ENCODE assay signal across 19 cellular contexts in genomic region chr3:62361261-62361660, GRCh38. TPM values are rescaled to one million over a fixed set of nuclear protein-coding genes. Genes with fewer than 3 reads are reported as not detected.
DNase-seq lines count a peak whose midpoint lies in the region; ATAC-seq and TF ChIP-seq lines count a peak whose summit lies in the region.
"Had no signal": no experiment of that assay in that cellular context is flagged by ENCODE, and none has a peak within 500 bp of the region (broad histone marks: within the 10 kb centered on the region; RNA-seq: fewer than 3 reads in every experiment).

No MANE protein-coding gene starts in this region.

- no peaks in the 10 kb centered on the region for H3K36me3 ChIP-seq in MM.1S (replicated peaks; ENCODE audit: insufficient read depth, low read length)
- no peaks in the 10 kb centered on the region for H3K36me3 ChIP-seq in smooth muscle cell (ENCODE audit: low read depth)
- no peaks in the 10 kb centered on the region for H3K36me3 ChIP-seq in naive thymus-derived CD4-positive, alpha-beta T cell (ENCODE audit: control insufficient read depth in 2 of 3, insufficient read depth in 3 of 3, low read length in 3 of 3)
- H3K36me3 ChIP-seq: suprapubic skin had no signal

- H4K20me1 ChIP-seq in MM.1S (ENCODE audit: insufficient read depth, low read length) (no peaks in the 10 kb centered on the region), smooth muscle cell (ENCODE audit: low read depth) (no peaks in the 10 kb centered on the region)

- no peaks in the 10 kb centered on the region for H3K27me3 ChIP-seq in MM.1S (replicated peaks; ENCODE audit: insufficient read depth, low read length)
- H3K27me3 ChIP-seq in smooth muscle cell (ENCODE audit: low read depth), result peaks cover 94% of the 10 kb centered on the region
- H3K27me3 ChIP-seq in naive thymus-derived CD4-positive, alpha-beta T cell (ENCODE audit: control insufficient read depth in 2 of 2, insufficient read depth in 2 of 2, low read length in 2 of 2), result no peaks in the 10 kb centered on the region

- no peak overlapping the region for H3K27ac Mint-ChIP-seq in naive thymus-derived CD4-positive, alpha-beta T cell
- H3K27ac Mint-ChIP-seq in nephron progenitor cell (no peak overlapping the region), endothelial cell (ENCODE audit: unreplicated experiment) (no peak overlapping the region)
- H3K27ac Mint-ChIP-seq: T-helper 17 cell had no signal

- H3K9me3 Mint-ChIP-seq in naive thymus-derived CD4-positive, alpha-beta T cell, result peaks cover 0 to 12% (median 4%) of the 10 kb centered on the region in 11 donors
- no peaks in the 10 kb centered on the region for H3K9me3 Mint-ChIP-seq in nephron progenitor cell
- H3K9me3 Mint-ChIP-seq in endothelial cell (ENCODE audit: unreplicated experiment), result no peaks in the 10 kb centered on the region

- H3K27ac ChIP-seq in MM.1S (ENCODE audit: low read length), result no peak overlapping the region
- no peak overlapping the region for H3K27ac ChIP-seq in smooth muscle cell (ENCODE audit: low read depth)
- no peak overlapping the region for H3K27ac ChIP-seq in naive thymus-derived CD4-positive, alpha-beta T cell (ENCODE audit: low read depth, low read length)
- H3K27ac ChIP-seq: suprapubic skin had no signal

- H2AFZ ChIP-seq in MM.1S (ENCODE audit: low read length) (no peak overlapping the region), smooth muscle cell (ENCODE audit: low read depth) (no peak overlapping the region)

- no peaks in the 10 kb centered on the region for H3K36me3 Mint-ChIP-seq in naive thymus-derived CD4-positive, alpha-beta T cell
- H3K36me3 Mint-ChIP-seq in nephron progenitor cell (ENCODE audit: low read depth) (no peaks in the 10 kb centered on the region), endothelial cell (ENCODE audit: low read depth, unreplicated experiment) (no peaks in the 10 kb centered on the region)

- POLR2A ChIA-PET in naive thymus-derived CD4-positive, alpha-beta T cell (lab: Charles Lee), result no interaction called here

- H3F3A ChIP-seq in MM.1S (ENCODE audit: insufficient read depth, low read length) (no peaks in the 10 kb centered on the region), smooth muscle cell (ENCODE audit: low read depth) (no peaks in the 10 kb centered on the region)

- peak; percentile 27 for DNase-seq in MM.1S
- no peak for DNase-seq in smooth muscle cell (lab: John Stamatoyannopoulos, UW; ENCODE audit: unreplicated experiment)
- no peak for DNase-seq in naive thymus-derived CD4-positive, alpha-beta T cell
- no peak for DNase-seq in nephron progenitor cell
- DNase-seq in endothelial cell (ENCODE audit: low spot score), result no peak
- DNase-seq: activated naive CD4-positive, alpha-beta T cell treated with anti-CD3 and anti-CD28 coated beads, Interleukin-2, amount 50 U/mL, for 16 hours; DMS153; effector CD8-positive, alpha-beta T cell; left ventricle myocardium superior; NCI-H2029 treated with DMSO at 0.1 percent for 48 hours; stimulated activated CD4-positive, alpha-beta T cell treated with anti-CD3 and anti-CD28 coated beads, Interleukin-15, amount 100 ng/mL, for 24 hours; T-helper 17 cell had no signal

- CTCF ChIA-PET in naive thymus-derived CD4-positive, alpha-beta T cell (lab: Charles Lee), result no interaction called here

- H3K9me3 ChIP-seq in MM.1S (replicated peaks; ENCODE audit: insufficient read depth, low read length), result no peaks in the 10 kb centered on the region
- H3K9me3 ChIP-seq in smooth muscle cell (replicated peaks; ENCODE audit: low read depth), result no peaks in the 10 kb centered on the region
- no peaks in the 10 kb centered on the region for H3K9me3 ChIP-seq in naive thymus-derived CD4-positive, alpha-beta T cell (ENCODE audit: control insufficient read depth in 2 of 3, low read length in 3 of 3)
- H3K9me3 ChIP-seq: suprapubic skin had no signal

- H3K4me2 ChIP-seq in MM.1S (ENCODE audit: low read depth, low read length) (no peak overlapping the region), smooth muscle cell (no peak overlapping the region)

- H3K27me3 Mint-ChIP-seq in naive thymus-derived CD4-positive, alpha-beta T cell, result peaks cover 13 to 39% (median 29%) of the 10 kb centered on the region in 5 donors
- H3K27me3 Mint-ChIP-seq in nephron progenitor cell (ENCODE audit: low read depth, poor library complexity), result peaks cover 39% of the 10 kb centered on the region
- H3K27me3 Mint-ChIP-seq in endothelial cell (ENCODE audit: unreplicated experiment), result peaks cover 3% of the 10 kb centered on the region

- intact Hi-C loops in naive thymus-derived CD4-positive, alpha-beta T cell (cut with micrococcal nuclease), result no loop called here

- H3K4me3 ChIP-seq in MM.1S (ENCODE audit: low read length) (no peak overlapping the region), smooth muscle cell (no peak overlapping the region)
- no peak overlapping the region for H3K4me3 ChIP-seq in naive thymus-derived CD4-positive, alpha-beta T cell (ENCODE audit: low read length)
- H3K4me3 ChIP-seq: suprapubic skin had no signal

- ATAC-seq in GM18858 (IDR thresholded peaks at IDR 0.05; ENCODE audit: unreplicated experiment) (peak; percentile 74), GM21381 (IDR thresholded peaks at IDR 0.05; ENCODE audit: unreplicated experiment) (peak; percentile 92), HG03097 (IDR thresholded peaks at IDR 0.05; ENCODE audit: low FRiP score, unreplicated experiment) (peak; percentile 97)
- ATAC-seq in naive thymus-derived CD4-positive, alpha-beta T cell, result no peak
- ATAC-seq: activated CD4-positive, CD25-positive, alpha-beta regulatory T cell treated with anti-CD3 and anti-CD28 coated beads, Interleukin-2, amount 50 U/mL, for 24 hours; left ventricle myocardium superior; T-helper 17 cell had no signal

- TF ChIP-seq CTCF in MM.1S (IDR thresholded peaks at IDR 0.05; ENCODE audit: low read length) (no peak), smooth muscle cell (IDR thresholded peaks at IDR 0.05; ENCODE audit: borderline replicate concordance, insufficient read depth, poor library complexity, severe bottlenecking) (no peak), nephron progenitor cell (IDR thresholded peaks at IDR 0.05) (no peak), endothelial cell (IDR thresholded peaks at IDR 0.05; ENCODE audit: unreplicated experiment) (no peak)

- H3K9me2 ChIP-seq in MM.1S (replicated peaks; ENCODE audit: insufficient read depth, low read length), result no peaks in the 10 kb centered on the region

- H3K4me1 Mint-ChIP-seq in naive thymus-derived CD4-positive, alpha-beta T cell, result peaks cover 0 to 6% (median 0%) of the 10 kb centered on the region in 7 donors
- H3K4me1 Mint-ChIP-seq in nephron progenitor cell (no peaks in the 10 kb centered on the region), endothelial cell (ENCODE audit: unreplicated experiment) (peaks cover 6% of the 10 kb centered on the region)
- H3K4me1 Mint-ChIP-seq: T-helper 17 cell had no signal

- H3K79me2 ChIP-seq in MM.1S (ENCODE audit: low read length), result no peaks in the 10 kb centered on the region
- H3K79me2 ChIP-seq in smooth muscle cell (ENCODE audit: low read depth), result no peaks in the 10 kb centered on the region

- H3K4me3 Mint-ChIP-seq in naive thymus-derived CD4-positive, alpha-beta T cell, result no peak overlapping the region
- no peak overlapping the region for H3K4me3 Mint-ChIP-seq in nephron progenitor cell
- no peak overlapping the region for H3K4me3 Mint-ChIP-seq in endothelial cell (ENCODE audit: unreplicated experiment)
- H3K4me3 Mint-ChIP-seq: T-helper 17 cell had no signal

- H3K9ac ChIP-seq in MM.1S (ENCODE audit: low read length) (no peak overlapping the region), smooth muscle cell (ENCODE audit: low read depth) (no peak overlapping the region)

- H3K4me1 ChIP-seq in MM.1S (ENCODE audit: low read length) (0 out of 2 replicates have a peak, but pooled peaks cover 3% of the 10 kb centered on the region), smooth muscle cell (ENCODE audit: low read depth) (peaks cover 12% of the 10 kb centered on the region)
- H3K4me1 ChIP-seq in naive thymus-derived CD4-positive, alpha-beta T cell (ENCODE audit: control insufficient read depth in 2 of 2, insufficient read depth in 2 of 2, low read length in 2 of 2), result no peaks in the 10 kb centered on the region
- H3K4me1 ChIP-seq: suprapubic skin had no signal

- 89% methylated on average over 3 of the region's 3 CpGs for WGBS in smooth muscle cell (ENCODE audit: low lambda C conversion rate)

RNA-seq across cellular contexts. Expression of gene FEZF2, which starts 12.1 kb away (rescaled TPM):
- not detected in 2 replicates for total RNA-seq in smooth muscle cell
- not detected in 2 replicates for polyA plus RNA-seq in smooth muscle cell
- total RNA-seq in naive thymus-derived CD4-positive, alpha-beta T cell, result not detected
- polyA plus RNA-seq in naive thymus-derived CD4-positive, alpha-beta T cell, result not detected
- total RNA-seq in endothelial cell (ENCODE audit: unreplicated experiment), result not detected
- total RNA-seq: HT1080, left ventricle myocardium superior, posterior vena cava, suprapubic skin, T-helper 17 cell had no signal
